ENCODE assay signal across 25 cellular contexts in genomic region chr16:48820379-48820778, GRCh38.
"Had no signal": no experiment of that assay in that cellular context is flagged by ENCODE, and none has a peak within 500 bp of the region (broad histone marks: within the 10 kb centered on the region; RNA-seq: fewer than 3 reads in every experiment).

No MANE protein-coding gene starts in this region.

- H3K36me3 ChIP-seq: brain microvascular endothelial cell, gastroesophageal sphincter, ovary, right lobe of liver, transverse colon had no signal

- H3K9me3 ChIP-seq: gastroesophageal sphincter, ovary, right lobe of liver, testis, transverse colon had no signal

- H3K4me1 ChIP-seq: gastroesophageal sphincter, right lobe of liver, testis, transverse colon had no signal

- H3K4me3 ChIP-seq: coronary artery, gastroesophageal sphincter, ovary, right lobe of liver, testis, transverse colon had no signal

- DNase-seq: activated CD4-positive, alpha-beta T cell treated with anti-CD3 and anti-CD28 coated beads for 1 hour; activated CD4-positive, alpha-beta T cell treated with anti-CD3 and anti-CD28 coated beads, Interleukin-2, amount 50 U/mL, for 1 hour; activated CD8-positive, alpha-beta T cell treated with anti-CD3 and anti-CD28 coated beads for 36 hours; activated gamma-delta T cell treated with Interleukin-2 at 50 U/mL for 16 hours; activated naive CD4-positive, alpha-beta T cell treated with anti-CD3 and anti-CD28 coated beads, Interleukin-2, amount 50 U/mL, for 16 hours; activated T-cell treated with anti-CD3 and anti-CD28 coated beads, Interleukin-2, amount 50 U/mL, for 4 hours; amniotic stem cell; brain microvascular endothelial cell; effector memory CD8-positive, alpha-beta T cell; erythroblast; head of caudate nucleus; hippocampal formation; left cardiac atrium; left ventricle myocardium superior; naive B cell; ovary; right lobe of liver; stimulated activated CD4-positive, alpha-beta T cell treated with anti-CD3 and anti-CD28 coated beads, Interleukin-2, amount 100 ng/mL, for 48 hours; stimulated activated naive CD8-positive, alpha-beta T cell treated with anti-CD3 and anti-CD28 coated beads, Interleukin-15, Interleukin-2, amounts not matched to agents 100 U/mL and 50 U/mL, for 24 hours; testis; transverse colon had no signal

- ATAC-seq: activated CD8-positive, alpha-beta T cell treated with anti-CD3 and anti-CD28 coated beads for 36 hours; activated T-cell treated with anti-CD3 and anti-CD28 coated beads, Interleukin-2, amount 50 U/mL, for 4 hours; activated T-helper 17 cell treated with anti-CD3 and anti-CD28 coated beads, Interleukin-2, amount 50 U/mL, for 72 hours; effector memory CD8-positive, alpha-beta T cell; gastroesophageal sphincter; left cardiac atrium; left ventricle myocardium superior; right lobe of liver; stimulated activated naive CD8-positive, alpha-beta T cell treated with anti-CD3 and anti-CD28 coated beads, Interleukin-15, Interleukin-2, amounts not matched to agents 100 U/mL and 50 U/mL, for 24 hours; WTC11 had no signal

- H3K27ac ChIP-seq: brain microvascular endothelial cell, coronary artery, gastroesophageal sphincter, ovary, right lobe of liver, testis, transverse colon had no signal

- H3K27me3 ChIP-seq: brain microvascular endothelial cell, gastroesophageal sphincter, ovary, right lobe of liver, testis, transverse colon had no signal
